28 cellular contexts compared by ENCODE assay signal in genomic region chr3:135349254-135349948, GRCh38.
"Had no signal": no experiment of that assay in that cellular context is flagged by ENCODE, and none has a peak within 500 bp of the region (broad histone marks: within the 10 kb centered on the region; RNA-seq: fewer than 3 reads in every experiment).

No MANE protein-coding gene starts in this region.

- ATAC-seq: heart right ventricle; natural killer cell; right cardiac atrium; sciatic nerve; stimulated activated memory B cell treated with anti-CD40 and anti-IgM and Interleukin-4, amounts not matched to agents 10 μg/mL and 1 μg/mL and 100 μg/mL, for 72 hours; stimulated activated naive CD8-positive, alpha-beta T cell treated with anti-CD3 and anti-CD28 coated beads, Interleukin-15, Interleukin-2, amounts not matched to agents 100 U/mL and 50 U/mL, for 24 hours; upper lobe of right lung had no signal

- H3K36me3 ChIP-seq: heart right ventricle, left ventricle myocardium inferior, neutrophil, ovary, stomach, suprapubic skin, thoracic aorta, tibial artery, upper lobe of right lung had no signal

- H3K27ac ChIP-seq: heart right ventricle, hepatocyte, left ventricle myocardium inferior, neural progenitor cell, neutrophil, ovary, stomach, suprapubic skin, thoracic aorta, tibial artery, upper lobe of right lung had no signal

- H3K27me3 ChIP-seq: hepatocyte, neural progenitor cell, neutrophil, ovary, stomach, suprapubic skin, tibial artery, upper lobe of right lung had no signal

- DNase-seq: heart right ventricle; islet precursor cell; left ventricle myocardium inferior; mesendoderm; naive B cell; natural killer cell; nephron progenitor cell; ovary; retina; right cardiac atrium; small intestine; stimulated activated CD4-positive, alpha-beta T cell treated with anti-CD3 and anti-CD28 coated beads, Interleukin-1b, Interleukin-23, amount 100 ng/mL, for 48 hours; stimulated activated CD4-positive, alpha-beta T cell treated with anti-CD3 and anti-CD28 coated beads, Interleukin-2, amount 100 ng/mL, for 48 hours; stimulated activated CD4-positive, alpha-beta T cell treated with anti-CD3 and anti-CD28 coated beads, Interleukin-4, amount 100 ng/mL, for 4 hours; stimulated activated CD8-positive, alpha-beta memory T cell treated with anti-CD3 and anti-CD28 coated beads, Interleukin-4, amount 100 ng/mL, for 48 hours; stimulated activated naive CD8-positive, alpha-beta T cell treated with anti-CD3 and anti-CD28 coated beads, Interleukin-15, Interleukin-2, amounts not matched to agents 100 U/mL and 50 U/mL, for 24 hours; stomach; tibial artery; trophoblast cell; upper lobe of right lung had no signal

- H3K9me3 ChIP-seq: neutrophil, ovary, suprapubic skin, thoracic aorta, tibial artery, upper lobe of right lung had no signal

- H3K4me3 ChIP-seq: heart right ventricle, hepatocyte, left ventricle myocardium inferior, lung, neural progenitor cell, ovary, stomach, suprapubic skin, thoracic aorta, tibial artery, upper lobe of right lung had no signal

- H3K9ac ChIP-seq: neural progenitor cell had no signal

- H3K4me1 ChIP-seq: heart right ventricle, left ventricle myocardium inferior, stomach, suprapubic skin, tibial artery, upper lobe of right lung had no signal
